ENCODE assay signal across 34 cellular contexts in the genomic region with DNA sequence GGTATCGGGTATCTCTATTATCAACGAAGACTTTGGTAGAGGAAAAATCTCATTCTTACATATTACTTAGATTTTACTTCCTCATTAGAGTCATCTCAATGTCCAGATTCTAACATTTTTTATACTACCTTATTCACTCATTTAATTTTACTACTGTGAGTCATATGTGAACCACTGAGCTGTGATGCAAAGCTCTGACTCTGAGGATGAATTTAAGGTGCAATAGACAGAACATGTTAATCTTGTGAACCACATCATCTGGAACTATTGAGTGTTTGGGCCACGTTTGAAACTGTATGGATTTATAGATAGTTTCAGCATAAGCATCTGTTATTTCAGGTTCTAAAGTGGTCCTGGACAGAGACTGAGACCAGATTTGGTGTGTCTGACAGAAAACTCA.
A peak's percentile ranks its signal among the peaks of the same experiment; 100 is the strongest.
DNase-seq lines count a peak whose midpoint lies in the region; ATAC-seq and TF ChIP-seq lines count a peak whose summit lies in the region.
"Had no signal": no experiment of that assay in that cellular context is flagged by ENCODE, and none has a peak within 500 bp of the region (broad histone marks: within the 10 kb centered on the region; RNA-seq: fewer than 3 reads in every experiment).

No MANE protein-coding gene starts in this region.

- no peak overlapping the region for H3K4me3 Mint-ChIP-seq in CD4-positive, alpha-beta memory T cell
- H3K4me3 Mint-ChIP-seq: activated CD8-positive, alpha-beta T cell treated with anti-CD3 and anti-CD28 coated beads, Interleukin-2, amount 10 ng/mL, durations not matched to agents 7 days and 5 days; activated T-helper 17 cell treated with anti-CD3 and anti-CD28 coated beads, Interleukin-2, amount 50 U/mL, for 72 hours; effector memory CD8-positive, alpha-beta T cell; immature natural killer cell had no signal

- H3K27me3 ChIP-seq in CD4-positive, alpha-beta memory T cell (ENCODE audit: insufficient read depth, low read length), result no peaks in the 10 kb centered on the region
- H3K27me3 ChIP-seq: BE2C, stomach, tibial artery, vagina had no signal

- no peak for ATAC-seq in HG02763 (IDR thresholded peaks at IDR 0.05; ENCODE audit: unreplicated experiment)
- ATAC-seq: activated CD8-positive, alpha-beta T cell treated with anti-CD3 and anti-CD28 coated beads, Interleukin-2, amount 10 ng/mL, durations not matched to agents 7 days and 5 days; activated T-helper 17 cell treated with anti-CD3 and anti-CD28 coated beads, Interleukin-2, amount 50 U/mL, for 72 hours; effector memory CD8-positive, alpha-beta T cell; esophagus mucosa; GM12878; Panc1; right cardiac atrium had no signal

- TF ChIP-seq CTCF in astrocyte of the spinal cord (IDR thresholded peaks at IDR 0.05; ENCODE audit: low read depth, low read length) (no peak), foreskin fibroblast (IDR thresholded peaks at IDR 0.05; ENCODE audit: low read depth, low read length) (no peak)

- H3K4me3 ChIP-seq in astrocyte of the spinal cord (ENCODE audit: low read depth, low read length) (no peak overlapping the region), foreskin fibroblast (ENCODE audit: low read depth in 1 of 2, low read length in 2 of 2) (no peak overlapping the region)
- no peak overlapping the region for H3K4me3 ChIP-seq in CD4-positive, alpha-beta memory T cell (ENCODE audit: low read length in 2 of 2)
- H3K4me3 ChIP-seq: GM12878, left ventricle myocardium inferior, stomach, tibial artery, vagina had no signal

- intact Hi-C loops in CD4-positive, alpha-beta memory T cell (cut with micrococcal nuclease), result no loop called here

- H3K36me3 Mint-ChIP-seq in CD4-positive, alpha-beta memory T cell, result no peaks in the 10 kb centered on the region
- H3K36me3 Mint-ChIP-seq: immature natural killer cell had no signal

- H3K36me3 ChIP-seq in CD4-positive, alpha-beta memory T cell (ENCODE audit: insufficient read depth, low read length), result no peaks in the 10 kb centered on the region
- H3K36me3 ChIP-seq: BE2C, left ventricle myocardium inferior, stomach, tibial artery, vagina had no signal

- H3K9me3 ChIP-seq in CD4-positive, alpha-beta memory T cell (ENCODE audit: control insufficient read depth in 1 of 2, low read length in 2 of 2), result no peaks in the 10 kb centered on the region
- H3K9me3 ChIP-seq: BE2C, left ventricle myocardium inferior, stomach, tibial artery, vagina had no signal

- POLR2A ChIA-PET in CD4-positive, alpha-beta memory T cell (lab: Charles Lee; ENCODE audit: partially characterized antibody), result no interaction called here

- in situ Hi-C loops in astrocyte of the spinal cord (cut with HindIII; ENCODE audit: low sequenced_read_pairs), result no loop called here

- no peaks in the 10 kb centered on the region for H3K27me3 Mint-ChIP-seq in CD4-positive, alpha-beta memory T cell
- H3K27me3 Mint-ChIP-seq: activated T-helper 17 cell treated with anti-CD3 and anti-CD28 coated beads, Interleukin-2, amount 50 U/mL, for 72 hours; effector memory CD8-positive, alpha-beta T cell had no signal

- CTCF ChIA-PET in CD4-positive, alpha-beta memory T cell (lab: Charles Lee; ENCODE audit: partially characterized antibody), result no interaction called here

- no peaks in the 10 kb centered on the region for H3K4me1 ChIP-seq in CD4-positive, alpha-beta memory T cell (ENCODE audit: insufficient read depth, low read length)
- H3K4me1 ChIP-seq: BE2C, left ventricle myocardium inferior, stomach, tibial artery, vagina had no signal

- no peaks in the 10 kb centered on the region for H3K4me1 Mint-ChIP-seq in CD4-positive, alpha-beta memory T cell
- H3K4me1 Mint-ChIP-seq: activated T-helper 17 cell treated with anti-CD3 and anti-CD28 coated beads, Interleukin-2, amount 50 U/mL, for 72 hours; immature natural killer cell had no signal

- no peak overlapping the region for H3K27ac Mint-ChIP-seq in CD4-positive, alpha-beta memory T cell
- H3K27ac Mint-ChIP-seq: activated CD8-positive, alpha-beta T cell treated with anti-CD3 and anti-CD28 coated beads, Interleukin-2, amount 10 ng/mL, durations not matched to agents 7 days and 5 days; activated T-helper 17 cell treated with anti-CD3 and anti-CD28 coated beads, Interleukin-2, amount 50 U/mL, for 72 hours; effector memory CD8-positive, alpha-beta T cell; immature natural killer cell had no signal

- H3K27ac ChIP-seq in CD4-positive, alpha-beta memory T cell (ENCODE audit: low read depth, low read length), result no peak overlapping the region
- H3K27ac ChIP-seq: left ventricle myocardium inferior, stomach, tibial artery, vagina had no signal

- DNase-seq in LHCN-M2 (ENCODE audit: low read depth) (peak; percentile 71), astrocyte of the spinal cord (ENCODE audit: low read depth, low spot score) (peak; percentile 66), foreskin fibroblast (peak; percentile 18 to 69), renal cortical epithelial cell (ENCODE audit: low read depth) (peak; percentile 77), T1000 (lab: John Stamatoyannopoulos, UW) (no peak), HK-2 (ENCODE audit: unreplicated experiment) (no peak)
- DNase-seq in CD4-positive, alpha-beta memory T cell, result no peak
- DNase-seq: ACHN; activated CD8-positive, alpha-beta T cell treated with anti-CD3 and anti-CD28 coated beads, Interleukin-2, amount 10 ng/mL, durations not matched to agents 7 days and 5 days; activated naive CD4-positive, alpha-beta T cell treated with anti-CD3 and anti-CD28 coated beads, Interleukin-2, amount 50 U/mL, for 16 hours; amniotic stem cell; BE2C; caudate nucleus; cortex of kidney; DMS153; effector memory CD8-positive, alpha-beta T cell; immature natural killer cell; left ventricle myocardium inferior; NCI-H1417 treated with DMSO at 0.1 percent for 48 hours; NCI-H2081 treated with DMSO at 0.1 percent for 48 hours; NCI-H2227 treated with DMSO at 0.1 percent for 48 hours; NCI-H526 treated with DMSO at 0.1 percent for 48 hours; right cardiac atrium; SIG-M5; stimulated activated CD4-positive, alpha-beta T cell treated with anti-CD3 and anti-CD28 coated beads, Interleukin-12 subunit alpha, Interleukin-12 subunit beta, amount 100 ng/mL, for 4 hours; stimulated activated CD4-positive, alpha-beta T cell treated with anti-CD3 and anti-CD28 coated beads, Interleukin-4, amount 100 ng/mL, for 1 hour; stomach; tibial artery had no signal

- H3K9me3 Mint-ChIP-seq in CD4-positive, alpha-beta memory T cell, result peaks cover 0 to 3% (median 0%) of the 10 kb centered on the region in 8 donors
- H3K9me3 Mint-ChIP-seq: activated T-helper 17 cell treated with anti-CD3 and anti-CD28 coated beads, Interleukin-2, amount 50 U/mL, for 72 hours had no signal

Comparison
In these comparisons a context has a peak if more than half of its experiments do, and no peak if none do; other contexts are left out.
1. DNase-seq: peak in LHCN-M2 (single experiment), astrocyte of the spinal cord (single experiment), foreskin fibroblast (2 of 2) and renal cortical epithelial cell (single experiment); none in CD4-positive, alpha-beta memory T cell (0 of 5), T1000 (single experiment) and HK-2 (single experiment).